In the genomic region with DNA sequence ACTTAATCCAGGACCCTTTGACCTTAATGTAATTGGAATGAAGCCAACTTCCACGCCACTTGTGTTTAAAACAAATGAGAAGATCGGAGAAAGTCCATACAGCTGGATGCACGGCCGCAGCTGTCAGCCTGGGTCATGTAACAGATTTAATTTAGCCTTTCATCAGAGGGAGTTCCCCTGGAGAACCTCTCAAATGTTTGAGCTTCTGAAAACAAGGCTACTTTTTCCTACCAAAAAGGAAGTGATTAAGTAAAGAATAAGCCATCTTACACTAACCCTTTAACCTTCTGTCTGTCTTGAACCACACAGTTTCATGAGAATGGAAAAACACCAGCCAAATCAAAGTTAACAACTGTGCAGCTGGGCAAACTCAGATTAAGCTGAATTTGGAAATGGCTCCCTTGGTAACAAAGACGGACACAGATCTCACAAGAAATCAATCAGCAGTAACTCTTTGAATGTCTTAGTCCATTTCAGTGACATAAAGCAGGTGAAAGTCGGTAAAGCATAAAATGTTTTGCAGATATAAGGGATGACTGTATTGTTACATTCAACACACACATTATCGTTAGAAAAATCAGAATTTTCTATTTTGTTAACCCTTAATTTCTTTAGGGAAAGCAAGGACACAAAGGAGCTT, we compare ENCODE assay signal across 8 cellular contexts.
A peak's percentile ranks its signal among the peaks of the same experiment; 100 is the strongest.
DNase-seq lines count a peak whose midpoint lies in the region; ATAC-seq and TF ChIP-seq lines count a peak whose summit lies in the region.

No MANE protein-coding gene starts in this region.

- H3K27ac ChIP-seq in OCI-LY1 (ENCODE audit: low read depth, low read length, poor library complexity, severe bottlenecking) (peak overlapping the region; percentile 68), left ventricle myocardium inferior (replicated peaks) (peak overlapping the region; percentile 3)

- H3K79me2 ChIP-seq in OCI-LY1 (ENCODE audit: insufficient read depth, low read length), result no peaks in the 10 kb centered on the region

- H2AFZ ChIP-seq in OCI-LY1 (ENCODE audit: low read length), result no peak overlapping the region

- DNase-seq in left ventricle myocardium inferior (no peak), SIG-M5 treated with dmso at 0.1 percent for 504 hours (lab: John Stamatoyannopoulos, UW; ENCODE audit: unreplicated experiment) (no peak), NCI-H2196 treated with DMSO at 0.1 percent for 48 hours (lab: John Stamatoyannopoulos, UW; ENCODE audit: unreplicated experiment) (no peak)
- no peak for DNase-seq in activated CD8-positive, alpha-beta memory T cell treated with anti-CD3 and anti-CD28 coated beads, Interleukin-2, amount 50 U/mL, for 4 hours

- no peaks in the 10 kb centered on the region for H3K9me3 ChIP-seq in OCI-LY1 (ENCODE audit: low read length)
- H3K9me3 ChIP-seq in left ventricle myocardium inferior (replicated peaks), result no peaks in the 10 kb centered on the region

- TF ChIP-seq CTCF in OCI-LY1 (IDR thresholded peaks at IDR 0.05; ENCODE audit: low read length), result no peak
- no peak for TF ChIP-seq CTCF in left ventricle myocardium inferior (IDR thresholded peaks at IDR 0.05; ENCODE audit: borderline replicate concordance)

- no peak overlapping the region for H3K9ac ChIP-seq in OCI-LY1 (ENCODE audit: low read length)

- H3K36me3 ChIP-seq in OCI-LY1 (ENCODE audit: insufficient read depth, low read length), result no peaks in the 10 kb centered on the region
- no peaks in the 10 kb centered on the region for H3K36me3 ChIP-seq in left ventricle myocardium inferior

- H3K4me3 ChIP-seq in OCI-LY1 (ENCODE audit: low read depth, low read length, poor library complexity, severe bottlenecking) (no peak overlapping the region), left ventricle myocardium inferior (no peak overlapping the region)

- H3K4me2 ChIP-seq in OCI-LY1 (ENCODE audit: low read length), result peak overlapping the region; percentile 43

- H3K27me3 ChIP-seq in OCI-LY1 (ENCODE audit: insufficient read depth, low read length) (no peaks in the 10 kb centered on the region), left ventricle myocardium inferior (ENCODE audit: low read depth) (no peaks in the 10 kb centered on the region)

- intact Hi-C loops in left ventricle myocardium inferior (cut with micrococcal nuclease), result no loop called here

- H3F3A ChIP-seq in OCI-LY1 (ENCODE audit: insufficient read depth, low read length), result no peaks in the 10 kb centered on the region

- H3K9me2 ChIP-seq in OCI-LY1 (ENCODE audit: low read depth, low read length), result no peaks in the 10 kb centered on the region

- no peaks in the 10 kb centered on the region for H4K20me1 ChIP-seq in OCI-LY1 (ENCODE audit: insufficient read depth, low read length)

- H3K4me1 ChIP-seq in OCI-LY1 (ENCODE audit: insufficient read depth, low read length, severe bottlenecking), result peaks cover 39% of the 10 kb centered on the region
- peaks cover 5% of the 10 kb centered on the region for H3K4me1 ChIP-seq in left ventricle myocardium inferior

- ATAC-seq in GM18868 (IDR thresholded peaks at IDR 0.05; ENCODE audit: unreplicated experiment) (peak; percentile 53), HG02642 (IDR thresholded peaks at IDR 0.05; ENCODE audit: poor library complexity, unreplicated experiment) (peak; percentile 48), GM21515 (IDR thresholded peaks at IDR 0.05; ENCODE audit: unreplicated experiment) (no peak)
